27 cellular contexts compared by ENCODE assay signal in genomic region chr7:11567571-11567970, GRCh38.
"Had no signal": no experiment of that assay in that cellular context is flagged by ENCODE, and none has a peak within 500 bp of the region (broad histone marks: within the 10 kb centered on the region; RNA-seq: fewer than 3 reads in every experiment).

No MANE protein-coding gene starts in this region.

- H2AFZ ChIP-seq: neural progenitor cell, parathyroid adenoma had no signal

- H3K4me3 ChIP-seq: neural progenitor cell, ovary, psoas muscle, right lobe of liver, sigmoid colon, suprapubic skin, tibial artery, transverse colon, upper lobe of left lung, vagina had no signal

- H3K9ac ChIP-seq: neural progenitor cell, parathyroid adenoma had no signal

- DNase-seq: naive thymus-derived CD4-positive, alpha-beta T cell; natural killer cell; occipital lobe; ovary; posterior cingulate gyrus; psoas muscle; right cardiac atrium; right lobe of liver; sigmoid colon; small intestine; stimulated activated CD4-positive, alpha-beta T cell treated with anti-CD3 and anti-CD28 coated beads, Interleukin-15, amount 100 ng/mL, for 24 hours; stimulated activated CD4-positive, alpha-beta T cell treated with anti-CD3 and anti-CD28 coated beads, Interleukin-2, amount 100 ng/mL, for 24 hours; stimulated activated CD4-positive, alpha-beta T cell treated with anti-CD3 and anti-CD28 coated beads, Interleukin-2, amount 100 ng/mL, for 48 hours; stimulated activated CD4-positive, alpha-beta T cell treated with anti-CD3 and anti-CD28 coated beads, Interleukin-4, amount 100 ng/mL, for 4 hours; stimulated activated CD8-positive, alpha-beta memory T cell treated with anti-CD3 and anti-CD28 coated beads, Interleukin-4, amount 100 ng/mL, for 48 hours; stimulated activated naive CD4-positive, alpha-beta T cell; stimulated activated naive CD8-positive, alpha-beta T cell treated with anti-CD3 and anti-CD28 coated beads, Interleukin-15, amount 100 ng/mL, for 72 hours; stimulated activated naive CD8-positive, alpha-beta T cell treated with anti-CD3 and anti-CD28 coated beads, Interleukin-15, Interleukin-2, amounts not matched to agents 100 U/mL and 50 U/mL, for 24 hours; substantia nigra; testis; tibial artery; transverse colon; upper lobe of left lung had no signal

- H3K27ac ChIP-seq: neural progenitor cell, ovary, parathyroid adenoma, psoas muscle, right lobe of liver, sigmoid colon, suprapubic skin, testis, tibial artery, transverse colon, upper lobe of left lung, vagina had no signal

- H3K79me2 ChIP-seq: parathyroid adenoma had no signal

- H3K9me3 ChIP-seq: ovary, psoas muscle, right lobe of liver, sigmoid colon, suprapubic skin, testis, tibial artery, transverse colon, upper lobe of left lung, vagina had no signal

- H3K36me3 ChIP-seq: neural progenitor cell, ovary, right lobe of liver, sigmoid colon, suprapubic skin, tibial artery, transverse colon, upper lobe of left lung, vagina had no signal

- H3K27me3 ChIP-seq: neural progenitor cell, ovary, right lobe of liver, sigmoid colon, suprapubic skin, testis, tibial artery, transverse colon, upper lobe of left lung, vagina had no signal

- FAIRE-seq: small intestine had no signal

- H3K4me1 ChIP-seq: neural progenitor cell, parathyroid adenoma, psoas muscle, sigmoid colon, suprapubic skin, testis, tibial artery, transverse colon, upper lobe of left lung, vagina had no signal

- H3K4me2 ChIP-seq: neural progenitor cell had no signal
